22 cellular contexts compared by ENCODE assay signal in the genomic region with DNA sequence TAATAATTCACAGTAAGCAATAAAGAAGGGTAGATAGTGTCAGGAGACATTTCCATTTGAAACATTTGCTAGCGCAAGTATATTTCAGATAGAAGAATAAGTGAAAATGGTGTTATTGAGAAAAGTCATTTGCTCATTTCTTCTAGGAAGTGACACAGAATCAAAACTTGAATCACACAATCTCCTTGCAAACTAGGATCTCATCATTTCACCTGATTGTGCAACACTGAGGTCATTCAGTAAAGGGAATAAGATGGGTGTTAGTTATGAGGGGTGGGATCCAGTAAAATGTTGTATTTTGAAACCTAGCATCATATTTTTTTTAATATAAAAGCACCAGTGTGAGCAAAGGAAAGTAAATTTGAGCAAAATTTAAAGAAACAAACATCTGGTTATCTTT.
"Had no signal": no experiment of that assay in that cellular context is flagged by ENCODE, and none has a peak within 500 bp of the region (broad histone marks: within the 10 kb centered on the region; RNA-seq: fewer than 3 reads in every experiment).

No MANE protein-coding gene starts in this region.

- H3K27me3 ChIP-seq: MG63, Peyer's patch, SJCRH30 had no signal

- H3K4me3 ChIP-seq: MG63, PC-9, Peyer's patch, SJCRH30 had no signal

- ATAC-seq: Right ventricle myocardium inferior, SK-N-SH treated with all-trans-retinoic acid at 6 μM for 48 hours had no signal

- H3K4me1 ChIP-seq: Peyer's patch, SJCRH30 had no signal

- H3K4me2 ChIP-seq: PC-9 had no signal

- H3K27ac ChIP-seq: PC-9, Peyer's patch, SJCRH30 had no signal

- DNase-seq: Karpas-422, KG1, MG63, NCI-H1092, NCI-H1417 treated with DMSO at 0.1 percent for 48 hours, NCI-H187, NCI-H2029, NCI-H2081 treated with DMSO at 0.1 percent for 48 hours, NCI-H2171, NCI-H226, NCI-H446, NCI-H510A, NCI-H524 treated with DMSO at 0.1 percent for 48 hours, NCI-H69, NCI-H774, OCI-M1, PC-9, Peyer's patch, SHP77 treated with DMSO at 0.1 percent for 48 hours, SJCRH30 had no signal

- H2AFZ ChIP-seq: PC-9 had no signal

- H3K9me3 ChIP-seq: MG63, Peyer's patch, SJCRH30 had no signal

- H3K36me3 ChIP-seq: MG63, Peyer's patch, SJCRH30 had no signal
